ENCODE assay signal across 18 cellular contexts in genomic region chr16:22262460-22262859, GRCh38. TPM values are rescaled to one million over a fixed set of nuclear protein-coding genes. Genes with fewer than 3 reads are reported as not detected.
DNase-seq lines count a peak whose midpoint lies in the region; ATAC-seq and TF ChIP-seq lines count a peak whose summit lies in the region.
"Had no signal": no experiment of that assay in that cellular context is flagged by ENCODE, and none has a peak within 500 bp of the region (broad histone marks: within the 10 kb centered on the region; RNA-seq: fewer than 3 reads in every experiment).

No MANE protein-coding gene starts in this region.

- intact Hi-C loops in CD4-positive, alpha-beta T cell (cut with DNase I, micrococcal nuclease), result no loop called here
- intact Hi-C loops in activated CD8-positive, alpha-beta T cell treated with anti-CD3 and anti-CD28 coated beads for 36 hours (cut with micrococcal nuclease), result no loop called here
- intact Hi-C loops in left colon (cut with DNase I, micrococcal nuclease), result no loop called here

- in situ Hi-C loops in KBM-7 (cut with MboI; ENCODE audit: low pct_unique_long_range_greater_than_20kb, low sequenced_read_pairs), result no loop called here

- no peak overlapping the region for H3K27ac Mint-ChIP-seq in CD4-positive, alpha-beta T cell
- H3K27ac Mint-ChIP-seq in activated CD8-positive, alpha-beta T cell treated with anti-CD3 and anti-CD28 coated beads for 36 hours, result peak overlapping the region; percentile 71
- H3K27ac Mint-ChIP-seq: H9; stimulated activated memory B cell treated with anti-CD40 and anti-IgM and Interleukin-4, amounts not matched to agents 10 μg/mL and 1 μg/mL and 100 μg/mL, for 72 hours; type B pancreatic cell had no signal

- peaks cover 19% of the 10 kb centered on the region for H3K4me1 Mint-ChIP-seq in CD4-positive, alpha-beta T cell (ENCODE audit: low read depth)
- peaks cover 18% of the 10 kb centered on the region for H3K4me1 Mint-ChIP-seq in activated CD8-positive, alpha-beta T cell treated with anti-CD3 and anti-CD28 coated beads for 36 hours (ENCODE audit: low read depth)
- H3K4me1 Mint-ChIP-seq: H9; stimulated activated memory B cell treated with anti-CD40 and anti-IgM and Interleukin-4, amounts not matched to agents 10 μg/mL and 1 μg/mL and 100 μg/mL, for 72 hours had no signal

- POLR2A ChIA-PET in CD4-positive, alpha-beta T cell (lab: Charles Lee), result no interaction called here
- POLR2A ChIA-PET in activated CD8-positive, alpha-beta T cell treated with anti-CD3 and anti-CD28 coated beads for 36 hours (lab: Charles Lee), result interaction anchor here (0.9 to 3.0 kb wide), 2 partner anchors 11 to 56 kb away, joined by 4 to 13 read pairs; partner anchors contain the start of gene EEF2K

- H3K27ac ChIP-seq in CD4-positive, alpha-beta T cell (ENCODE audit: low read depth, low read length), result no peak overlapping the region
- no peak overlapping the region for H3K27ac ChIP-seq in coronary artery

- H3K27me3 ChIP-seq in CD4-positive, alpha-beta T cell (ENCODE audit: control insufficient read depth, insufficient read depth, low read length), result no peaks in the 10 kb centered on the region

- DNase-seq in CD4-positive, alpha-beta T cell, result peak in 1 of 10 experiments; percentile 2
- DNase-seq in EL (peak; percentile 30), fibroblast of mammary gland (ENCODE audit: low read depth) (peak; percentile 54), left colon (no peak), coronary artery (ENCODE audit: low spot score) (no peak), KBM-7 (no peak)
- peak; percentile 26 for DNase-seq in activated CD8-positive, alpha-beta T cell treated with anti-CD3 and anti-CD28 coated beads for 36 hours
- DNase-seq: activated CD4-positive, alpha-beta T cell treated with anti-CD3 and anti-CD28 coated beads, Interleukin-2, amount 50 U/mL, for 48 hours; activated gamma-delta T cell; foreskin melanocyte; H9; NCI-H1930; NCI-H446 treated with DMSO at 0.1 percent for 48 hours; SHP77 treated with DMSO at 0.1 percent for 48 hours; T-helper 9 cell had no signal

- H3K4me3 Mint-ChIP-seq in CD4-positive, alpha-beta T cell, result no peak overlapping the region
- H3K4me3 Mint-ChIP-seq in activated CD8-positive, alpha-beta T cell treated with anti-CD3 and anti-CD28 coated beads for 36 hours, result no peak overlapping the region
- H3K4me3 Mint-ChIP-seq: H9; stimulated activated memory B cell treated with anti-CD40 and anti-IgM and Interleukin-4, amounts not matched to agents 10 μg/mL and 1 μg/mL and 100 μg/mL, for 72 hours; type B pancreatic cell had no signal

- H3K27me3 Mint-ChIP-seq in CD4-positive, alpha-beta T cell, result no peaks in the 10 kb centered on the region
- no peaks in the 10 kb centered on the region for H3K27me3 Mint-ChIP-seq in activated CD8-positive, alpha-beta T cell treated with anti-CD3 and anti-CD28 coated beads for 36 hours
- H3K27me3 Mint-ChIP-seq: stimulated activated memory B cell treated with anti-CD40 and anti-IgM and Interleukin-4, amounts not matched to agents 10 μg/mL and 1 μg/mL and 100 μg/mL, for 72 hours; type B pancreatic cell had no signal

- no peaks in the 10 kb centered on the region for H3K9me3 Mint-ChIP-seq in CD4-positive, alpha-beta T cell
- peaks cover 3% of the 10 kb centered on the region for H3K9me3 Mint-ChIP-seq in activated CD8-positive, alpha-beta T cell treated with anti-CD3 and anti-CD28 coated beads for 36 hours
- H3K9me3 Mint-ChIP-seq: H9; stimulated activated memory B cell treated with anti-CD40 and anti-IgM and Interleukin-4, amounts not matched to agents 10 μg/mL and 1 μg/mL and 100 μg/mL, for 72 hours; type B pancreatic cell had no signal

- ATAC-seq in CD4-positive, alpha-beta T cell (ENCODE audit: poor library complexity), result peak; percentile 32
- peak; percentile 87 for ATAC-seq in activated CD8-positive, alpha-beta T cell treated with anti-CD3 and anti-CD28 coated beads for 36 hours
- no peak for ATAC-seq in left colon
- ATAC-seq in HG02623 (IDR thresholded peaks at IDR 0.05; ENCODE audit: unreplicated experiment), result no peak
- ATAC-seq: stimulated activated memory B cell treated with anti-CD40 and anti-IgM and Interleukin-4, amounts not matched to agents 10 μg/mL and 1 μg/mL and 100 μg/mL, for 72 hours had no signal

- peaks cover 59% of the 10 kb centered on the region for H3K36me3 Mint-ChIP-seq in CD4-positive, alpha-beta T cell (ENCODE audit: low read depth)
- H3K36me3 Mint-ChIP-seq in activated CD8-positive, alpha-beta T cell treated with anti-CD3 and anti-CD28 coated beads for 36 hours (ENCODE audit: low read depth), result peaks cover 53% of the 10 kb centered on the region

- H3K9me3 ChIP-seq in CD4-positive, alpha-beta T cell (ENCODE audit: control insufficient read depth, low read length), result no peaks in the 10 kb centered on the region

- no peak overlapping the region for H3K4me3 ChIP-seq in fibroblast of mammary gland (ENCODE audit: control insufficient read depth, low read depth, low read length)
- H3K4me3 ChIP-seq in coronary artery, result no peak overlapping the region

- no peak for TF ChIP-seq CTCF in CD4-positive, alpha-beta T cell (IDR thresholded peaks at IDR 0.05)
- TF ChIP-seq CTCF in activated CD8-positive, alpha-beta T cell treated with anti-CD3 and anti-CD28 coated beads for 36 hours (IDR thresholded peaks at IDR 0.05), result no peak
- TF ChIP-seq CTCF in fibroblast of mammary gland (conservative IDR thresholded peaks at IDR 0.05; ENCODE audit: control insufficient read depth, insufficient read depth, low read depth, low read length) (no peak), coronary artery (IDR thresholded peaks at IDR 0.05) (no peak)

- CTCF ChIA-PET in CD4-positive, alpha-beta T cell (lab: Charles Lee), result interaction anchor here (0.6 kb wide), 1 partner anchor 1042 kb away, joined by 4 read pairs; no protein-coding TSS in a partner anchor
- CTCF ChIA-PET in activated CD8-positive, alpha-beta T cell treated with anti-CD3 and anti-CD28 coated beads for 36 hours (lab: Charles Lee), result no interaction called here

RNA-seq across cellular contexts. Expression of gene POLR3E, which starts 34.7 kb away (rescaled TPM):
- total RNA-seq in CD4-positive, alpha-beta T cell, result 100 to 1,000 TPM; 239 to 242 TPM
- total RNA-seq in activated CD8-positive, alpha-beta T cell treated with anti-CD3 and anti-CD28 coated beads for 36 hours, result 10 to 100 TPM; 66.9 to 67.9 TPM
- total RNA-seq in left colon, result 10 to 100 TPM; 37.0 to 44.8 TPM

RNA-seq across cellular contexts. Expression of gene EEF2K, which starts 56.4 kb away (rescaled TPM):
- total RNA-seq in CD4-positive, alpha-beta T cell, result 10 to 100 TPM; 10.1 to 13.2 TPM
- total RNA-seq in activated CD8-positive, alpha-beta T cell treated with anti-CD3 and anti-CD28 coated beads for 36 hours, result 10 to 100 TPM; 28.6 to 31.2 TPM
- total RNA-seq in left colon, result 10 to 100 TPM; 26.4 to 35.2 TPM

Comparison
In these comparisons a context has a peak if more than half of its experiments do, and no peak if none do; other contexts are left out.
1. ATAC-seq: peak in CD4-positive, alpha-beta T cell (single experiment) and activated CD8-positive, alpha-beta T cell treated with anti-CD3 and anti-CD28 coated beads for 36 hours (single experiment); none in left colon (single experiment) and HG02623 (single experiment).
2. DNase-seq: peak in EL (single experiment), activated CD8-positive, alpha-beta T cell treated with anti-CD3 and anti-CD28 coated beads for 36 hours (single experiment) and fibroblast of mammary gland (single experiment); none in left colon (0 of 2), coronary artery (single experiment) and KBM-7 (single experiment).